Comparison of ENCODE assay signal across 11 cellular contexts in genomic region chr2:53515435-53516332, GRCh38.
DNase-seq lines count a peak whose midpoint lies in the region; ATAC-seq and TF ChIP-seq lines count a peak whose summit lies in the region.
"Had no signal": no experiment of that assay in that cellular context is flagged by ENCODE, and none has a peak within 500 bp of the region (broad histone marks: within the 10 kb centered on the region; RNA-seq: fewer than 3 reads in every experiment).

No MANE protein-coding gene starts in this region.

- H3K4me3 Mint-ChIP-seq in WTC11 = no peak overlapping the region
- H3K4me3 Mint-ChIP-seq: dendritic cell treated with granulocyte-macrophage colony-stimulating factor and Interleukin-4, amounts not matched to agents 40 ng/mL and 50 ng/mL, for 4 days had no signal

- 75% methylated on average over 6 of the region's 6 CpGs for WGBS in esophagus muscularis mucosa

- no peak for TF ChIP-seq EP300 in esophagus muscularis mucosa (IDR thresholded peaks at IDR 0.05)

- no peak overlapping the region for H3K4me2 ChIP-seq in HCT116 (ENCODE audit: low read length)

- CTCF ChIA-PET in HCT116 (lab: Charles Lee) = interaction anchor here (1.4 to 1.6 kb wide), 2 partner anchors 91 to 93 kb away, joined by 4 read pairs; no protein-coding TSS in a partner anchor
- CTCF ChIA-PET in WTC11 (lab: Charles Lee) = interaction anchor here (0.8 to 1.9 kb wide), 6 partner anchors 11 to 705 kb away, joined by 3 to 11 read pairs (median 6); no protein-coding TSS in a partner anchor

- ATAC-seq in HCT116 (peak; percentile 80), WTC11 (peak; percentile 72), left lobe of liver (peak; percentile 60), HG03280 (IDR thresholded peaks at IDR 0.05; ENCODE audit: unreplicated experiment) (no peak)
- ATAC-seq: activated CD4-positive, CD25-positive, alpha-beta regulatory T cell treated with anti-CD3 and anti-CD28 coated beads, Interleukin-2, amount 50 U/mL, for 24 hours had no signal

- H3K9me3 Mint-ChIP-seq in WTC11 = no peaks in the 10 kb centered on the region
- H3K9me3 Mint-ChIP-seq: dendritic cell treated with granulocyte-macrophage colony-stimulating factor and Interleukin-4, amounts not matched to agents 40 ng/mL and 50 ng/mL, for 4 days had no signal

- H3K27me3 ChIP-seq in HCT116 (ENCODE audit: insufficient read depth, low read length) = no peaks in the 10 kb centered on the region
- H3K27me3 ChIP-seq in esophagus muscularis mucosa = no peaks in the 10 kb centered on the region

- no peaks in the 10 kb centered on the region for H3K27me3 Mint-ChIP-seq in WTC11 (ENCODE audit: low read depth)
- H3K27me3 Mint-ChIP-seq: dendritic cell treated with granulocyte-macrophage colony-stimulating factor and Interleukin-4, amounts not matched to agents 40 ng/mL and 50 ng/mL, for 4 days had no signal

- H3K79me2 ChIP-seq in HCT116 (ENCODE audit: insufficient read depth, low read length) = no peaks in the 10 kb centered on the region

- H3K4me1 Mint-ChIP-seq in WTC11 = peaks cover 16% of the 10 kb centered on the region

- TF ChIP-seq CTCF in HCT116 (IDR thresholded peaks at IDR 0.05 in 2 of 3, conservative IDR thresholded peaks at IDR 0.05 in 1 of 3; ENCODE audit: borderline replicate concordance in 1 of 3, insufficient read depth in 1 of 3, low read depth in 2 of 3, low read length in 2 of 3) = peak; percentile 28 to 30 (median 29); a peak in 3 of 6 replicates
- no peak for TF ChIP-seq CTCF in WTC11 (IDR thresholded peaks at IDR 0.05)
- peak in 1 of 3 experiments; percentile 19 for TF ChIP-seq CTCF in esophagus muscularis mucosa (IDR thresholded peaks at IDR 0.05)

- RAD21 ChIA-PET in HCT116 (lab: Charles Lee; ENCODE audit: low non-redundant PET in 1 of 2, low total read pairs in 2 of 2, uncharacterized antibody in 2 of 2, unreplicated experiment in 2 of 2) = interaction anchor here in 1 of 2 experiments (0.5 kb wide), 1 partner anchor 28 kb away, joined by 3 read pairs; no protein-coding TSS in a partner anchor

- DNase-seq in DMS53 treated with DMSO at 0.1 percent for 48 hours (lab: John Stamatoyannopoulos, UW; ENCODE audit: unreplicated experiment) (peak; percentile 50), HCT116 (ENCODE audit: low read depth, low spot score) (no peak), WTC11 (ENCODE audit: low spot score) (peak; percentile 29), left lobe of liver (ENCODE audit: low spot score) (no peak), NCI-H1105 treated with DMSO at 0.1 percent for 48 hours (lab: John Stamatoyannopoulos, UW) (no peak), esophagus muscularis mucosa (ENCODE audit: extremely low spot score) (no peak)
- DNase-seq in activated CD4-positive, alpha-beta T cell treated with anti-CD3 and anti-CD28 coated beads, Interleukin-2, amount 50 U/mL, for 4 hours = no peak
- DNase-seq: stimulated activated CD4-positive, alpha-beta T cell treated with anti-CD3 and anti-CD28 coated beads, Interleukin-4, amount 100 ng/mL, for 24 hours had no signal

- H3K27ac ChIP-seq in HCT116 (ENCODE audit: low read depth, low read length) (no peak overlapping the region), esophagus muscularis mucosa (replicated peaks in 1 of 4) (no peak overlapping the region)

- H3K9me3 ChIP-seq in HCT116 (ENCODE audit: control insufficient read depth in 1 of 2, insufficient read depth in 1 of 2, low read depth in 1 of 2, low read length in 2 of 2) = no peaks in the 10 kb centered on the region
- no peaks in the 10 kb centered on the region for H3K9me3 ChIP-seq in esophagus muscularis mucosa

- H3K9ac ChIP-seq in HCT116 (ENCODE audit: low read length) = no peak overlapping the region

- POLR2A ChIA-PET in HCT116 (lab: Charles Lee) (no interaction called here), WTC11 (lab: Charles Lee) (interaction anchor here (1.1 kb wide), 1 partner anchor 15 kb away, joined by 3 read pairs; no protein-coding TSS in a partner anchor)

- H3K9me2 ChIP-seq in HCT116 (ENCODE audit: insufficient read depth) = no peaks in the 10 kb centered on the region

- H3K4me3 ChIP-seq in HCT116 (replicated peaks in 1 of 2; ENCODE audit: low read depth in 1 of 2, low read length in 2 of 2) (no peak overlapping the region), esophagus muscularis mucosa (no peak overlapping the region)

- intact Hi-C loops in HCT116 (cut with micrococcal nuclease) (no loop called here), esophagus muscularis mucosa (cut with DNase I) (no loop called here)

- H3K36me3 ChIP-seq in HCT116 (ENCODE audit: control insufficient read depth in 1 of 2, insufficient read depth in 2 of 2, low read length in 2 of 2) (no peaks in the 10 kb centered on the region), esophagus muscularis mucosa (no peaks in the 10 kb centered on the region)

- BruUV-seq in HCT116 (replicated peaks; lab: Mats Ljungman, UMichigan) = no TSS peak

- H2AFZ ChIP-seq in HCT116 (ENCODE audit: low read depth, low read length, poor library complexity, severe bottlenecking) = no peak overlapping the region

- TF ChIP-seq RAD21 in HCT116 (IDR thresholded peaks at IDR 0.05; ENCODE audit: low read depth) = peak; percentile 71

- no peaks in the 10 kb centered on the region for H3K36me3 Mint-ChIP-seq in WTC11

- H4K20me1 ChIP-seq in HCT116 (ENCODE audit: insufficient read depth) = no peaks in the 10 kb centered on the region

- H3K4me1 ChIP-seq in HCT116 (ENCODE audit: control insufficient read depth in 1 of 2, insufficient read depth in 2 of 2, low read length in 2 of 2) (no peaks in the 10 kb centered on the region), esophagus muscularis mucosa (peaks cover 2 to 10% (median 9%) of the 10 kb centered on the region in 4 donors)

- H3K27ac Mint-ChIP-seq in WTC11 = no peak overlapping the region
- H3K27ac Mint-ChIP-seq: dendritic cell treated with granulocyte-macrophage colony-stimulating factor and Interleukin-4, amounts not matched to agents 40 ng/mL and 50 ng/mL, for 4 days had no signal

- TF ChIP-seq POLR2A in HCT116 (IDR thresholded peaks at IDR 0.05; ENCODE audit: borderline replicate concordance, extremely low read depth, insufficient read depth, insufficient read length) (no peak), esophagus muscularis mucosa (IDR thresholded peaks at IDR 0.05; ENCODE audit: low read depth) (no peak)

TF ChIP-seq in HCT116, 20 proteins besides CTCF, POLR2A, EP300 and RAD21 (continues in another document):
- TF ChIP-seq POLR2AphosphoS5 (IDR thresholded peaks at IDR 0.05; ENCODE audit: low read depth, low read length) = no peak
- TF ChIP-seq EZH2 (IDR thresholded peaks at IDR 0.05) = no peak
- TF ChIP-seq TCF7L2 (IDR thresholded peaks at IDR 0.05; ENCODE audit: borderline replicate concordance, extremely low read depth, insufficient read depth, insufficient read length) = no peak
- TF ChIP-seq SP1 (IDR thresholded peaks at IDR 0.05; ENCODE audit: low read depth) = no peak
- no peak for TF ChIP-seq YY1 (IDR thresholded peaks at IDR 0.05; ENCODE audit: extremely low read depth, insufficient replicate concordance, low read depth, low read length)
- TF ChIP-seq EZH2phosphoT487 (IDR thresholded peaks at IDR 0.05; ENCODE audit: borderline replicate concordance) = no peak
- TF ChIP-seq ATF3 (IDR thresholded peaks at IDR 0.05) = no peak

TF ChIP-seq in WTC11, 78 proteins besides CTCF, POLR2A, EP300 and RAD21 (continues in another document):
- TF ChIP-seq, protein P1, sequence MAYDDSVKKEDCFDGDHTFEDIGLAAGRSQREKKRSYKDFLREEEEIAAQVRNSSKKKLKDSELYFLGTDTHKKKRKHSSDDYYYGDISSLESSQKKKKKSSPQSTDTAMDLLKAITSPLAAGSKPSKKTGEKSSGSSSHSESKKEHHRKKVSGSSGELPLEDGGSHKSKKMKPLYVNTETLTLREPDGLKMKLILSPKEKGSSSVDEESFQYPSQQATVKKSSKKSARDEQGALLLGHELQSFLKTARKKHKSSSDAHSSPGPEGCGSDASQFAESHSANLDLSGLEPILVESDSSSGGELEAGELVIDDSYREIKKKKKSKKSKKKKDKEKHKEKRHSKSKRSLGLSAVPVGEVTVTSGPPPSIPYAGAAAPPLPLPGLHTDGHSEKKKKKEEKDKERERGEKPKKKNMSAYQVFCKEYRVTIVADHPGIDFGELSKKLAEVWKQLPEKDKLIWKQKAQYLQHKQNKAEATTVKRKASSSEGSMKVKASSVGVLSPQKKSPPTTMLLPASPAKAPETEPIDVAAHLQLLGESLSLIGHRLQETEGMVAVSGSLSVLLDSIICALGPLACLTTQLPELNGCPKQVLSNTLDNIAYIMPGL (CRISPR knock-in tag; IDR thresholded peaks at IDR 0.05) = no peak
- TF ChIP-seq ELF4 (CRISPR knock-in tag; IDR thresholded peaks at IDR 0.05; ENCODE audit: low read depth) (no peak), PRDM15 (CRISPR knock-in tag; IDR thresholded peaks at IDR 0.05) (no peak), FOXK1 (CRISPR knock-in tag; IDR thresholded peaks at IDR 0.05) (no peak)

Comparison
In these comparisons a context has a peak if more than half of its experiments do, and no peak if none do; other contexts are left out.
1. DNase-seq: peak in DMS53 treated with DMSO at 0.1 percent for 48 hours (single experiment) and WTC11 (single experiment); none in HCT116 (single experiment), left lobe of liver (single experiment), NCI-H1105 treated with DMSO at 0.1 percent for 48 hours (single experiment), activated CD4-positive, alpha-beta T cell treated with anti-CD3 and anti-CD28 coated beads, Interleukin-2, amount 50 U/mL, for 4 hours (0 of 2) and esophagus muscularis mucosa (single experiment).